10 cellular contexts compared by ENCODE assay signal in the genomic region with DNA sequence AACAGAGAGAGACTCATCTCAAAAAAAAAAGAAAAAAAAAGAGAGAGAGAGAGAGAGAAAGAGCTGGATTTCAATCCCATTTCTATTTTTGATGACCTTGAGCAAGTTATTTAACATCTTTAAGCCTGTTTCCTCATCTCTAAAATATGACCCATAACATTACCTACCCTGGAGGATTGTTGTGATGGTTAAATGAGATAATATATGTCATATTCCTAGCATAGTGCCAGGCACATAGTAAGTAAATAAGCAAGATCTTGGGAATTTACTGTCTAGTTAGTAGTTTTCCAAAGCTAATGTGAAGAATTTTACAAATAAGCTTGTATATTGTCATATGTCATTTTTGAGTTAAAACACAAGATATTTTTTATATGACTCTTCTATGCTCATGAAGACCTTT.
"Had no signal": no experiment of that assay in that cellular context is flagged by ENCODE, and none has a peak within 500 bp of the region (broad histone marks: within the 10 kb centered on the region; RNA-seq: fewer than 3 reads in every experiment).

No MANE protein-coding gene starts in this region.

- H2AFZ ChIP-seq: GM23338 had no signal

- DNase-seq: H7, HFFc6, IMR-90, Kasumi-1, KG1 had no signal

- FAIRE-seq: H1, HTR-8/SVneo, K562 had no signal

- H3K4me2 ChIP-seq: GM23338 had no signal

- H3K36me3 ChIP-seq: HAP-1 had no signal

- ATAC-seq: GM23338, K562 had no signal

- H3K4me3 ChIP-seq: GM23338, HAP-1, K562 had no signal

- H3K9me3 ChIP-seq: HAP-1 had no signal
